Comparison of ENCODE assay signal across 8 cellular contexts in genomic region chr9:36471359-36471758, GRCh38.
DNase-seq lines count a peak whose midpoint lies in the region; ATAC-seq and TF ChIP-seq lines count a peak whose summit lies in the region.

No MANE protein-coding gene starts in this region.

- CTCF ChIA-PET in activated naive CD4-positive, alpha-beta T cell treated with anti-CD3 and anti-CD28 coated beads for 36 hours (lab: Charles Lee), result interaction anchor here (0.6 to 2.7 kb wide), 5 partner anchors 14 to 448 kb away, joined by 3 to 5 read pairs (median 4); no protein-coding TSS in a partner anchor

- TF ChIP-seq CTCF in brain (conservative IDR thresholded peaks at IDR 0.05) (no peak), mesothelial cell of epicardium (IDR thresholded peaks at IDR 0.05; ENCODE audit: unreplicated experiment) (no peak), type B pancreatic cell (conservative IDR thresholded peaks at IDR 0.05) (no peak), GM10266 (IDR thresholded peaks at IDR 0.05; ENCODE audit: control insufficient read depth, insufficient read depth, low read depth, missing control alignments) (no peak)

- no peaks in the 10 kb centered on the region for H3K9me3 Mint-ChIP-seq in activated naive CD4-positive, alpha-beta T cell treated with anti-CD3 and anti-CD28 coated beads for 36 hours
- H3K9me3 Mint-ChIP-seq in brain, result peaks cover 0 to 6% (median 0%) of the 10 kb centered on the region in 5 experiments
- H3K9me3 Mint-ChIP-seq in mesothelial cell of epicardium, result no peaks in the 10 kb centered on the region
- no peaks in the 10 kb centered on the region for H3K9me3 Mint-ChIP-seq in type B pancreatic cell

- peak overlapping the region; percentile 34 for H3K4me3 Mint-ChIP-seq in activated naive CD4-positive, alpha-beta T cell treated with anti-CD3 and anti-CD28 coated beads for 36 hours
- peak overlapping the region in 1 of 5 experiments; percentile 25 for H3K4me3 Mint-ChIP-seq in brain
- no peak overlapping the region for H3K4me3 Mint-ChIP-seq in mesothelial cell of epicardium
- no peak overlapping the region for H3K4me3 Mint-ChIP-seq in type B pancreatic cell

- no peak for ATAC-seq in GM19463 (IDR thresholded peaks at IDR 0.05; ENCODE audit: unreplicated experiment)

- H3K4me1 Mint-ChIP-seq in activated naive CD4-positive, alpha-beta T cell treated with anti-CD3 and anti-CD28 coated beads for 36 hours (ENCODE audit: low read depth), result peaks cover 34% of the 10 kb centered on the region
- H3K4me1 Mint-ChIP-seq in brain (peaks cover 18% of the 10 kb centered on the region), mesothelial cell of epicardium (peaks cover 20% of the 10 kb centered on the region), type B pancreatic cell (ENCODE audit: unreplicated experiment) (peaks cover 7% of the 10 kb centered on the region)

- no peak for DNase-seq in activated naive CD4-positive, alpha-beta T cell treated with anti-CD3 and anti-CD28 coated beads for 36 hours
- DNase-seq in activated naive CD4-positive, alpha-beta T cell (lab: John Stamatoyannopoulos, UW), result no peak
- DNase-seq in mesothelial cell of epicardium (ENCODE audit: low spot score in 2 of 2, unreplicated experiment in 2 of 2) (no peak), type B pancreatic cell (ENCODE audit: extremely low spot score, unreplicated experiment) (no peak), SKM-1 treated with dmso at 0.1 percent for 144 hours (lab: John Stamatoyannopoulos, UW; ENCODE audit: unreplicated experiment) (no peak), GM10266 (ENCODE audit: extremely low spot score) (no peak)

- H3K36me3 Mint-ChIP-seq in activated naive CD4-positive, alpha-beta T cell treated with anti-CD3 and anti-CD28 coated beads for 36 hours (ENCODE audit: low read depth), result peaks cover 4% of the 10 kb centered on the region
- H3K36me3 Mint-ChIP-seq in brain (peaks cover 42% of the 10 kb centered on the region), mesothelial cell of epicardium (peaks cover 7% of the 10 kb centered on the region), type B pancreatic cell (peaks cover 3% of the 10 kb centered on the region)

- peak overlapping the region; percentile 89 for H3K27ac Mint-ChIP-seq in activated naive CD4-positive, alpha-beta T cell treated with anti-CD3 and anti-CD28 coated beads for 36 hours
- H3K27ac Mint-ChIP-seq in brain, result peak overlapping the region in 3 of 5 experiments; percentile 40 to 78 (median 63)
- peak overlapping the region; percentile 93 for H3K27ac Mint-ChIP-seq in mesothelial cell of epicardium
- H3K27ac Mint-ChIP-seq in type B pancreatic cell, result peak overlapping the region; percentile 63

- intact Hi-C loops in activated naive CD4-positive, alpha-beta T cell treated with anti-CD3 and anti-CD28 coated beads for 36 hours (cut with micrococcal nuclease), result loop anchor here (1.0 kb wide), 2 partner anchors 13 to 16 kb away; no protein-coding TSS in a partner anchor

- H3K27me3 Mint-ChIP-seq in activated naive CD4-positive, alpha-beta T cell treated with anti-CD3 and anti-CD28 coated beads for 36 hours (ENCODE audit: low read depth), result no peaks in the 10 kb centered on the region
- H3K27me3 Mint-ChIP-seq in brain (no peaks in the 10 kb centered on the region), mesothelial cell of epicardium (ENCODE audit: low read depth) (no peaks in the 10 kb centered on the region), type B pancreatic cell (no peaks in the 10 kb centered on the region)
